In genomic region chr5:80985600-80986228, GRCh38 we compare ENCODE assay signal across 1 cellular context.
TF ChIP-seq lines count a peak whose summit lies in the region.

No MANE protein-coding gene starts in this region.

TF ChIP-seq in H1, 55 proteins besides CTCF, POLR2A, EP300 and RAD21 (continued from another document):
- TF ChIP-seq NANOG (IDR thresholded peaks at IDR 0.05; ENCODE audit: insufficient read depth, low read depth, low read length, poor library complexity, severe bottlenecking) (no peak), SP1 (IDR thresholded peaks at IDR 0.05; ENCODE audit: low read depth, low read length) (no peak), GABPA (IDR thresholded peaks at IDR 0.05; ENCODE audit: borderline replicate concordance, insufficient read depth, low read length) (no peak), ASH2L (IDR thresholded peaks at IDR 0.05; ENCODE audit: low read length) (no peak), RBBP5 (IDR thresholded peaks at IDR 0.05; ENCODE audit: borderline replicate concordance, low read depth, low read length) (no peak), ZNF274 (IDR thresholded peaks at IDR 0.05; ENCODE audit: borderline replicate concordance, extremely low read depth, low read length) (no peak), SUZ12 (IDR thresholded peaks at IDR 0.05; ENCODE audit: low read length) (no peak), JUND (IDR thresholded peaks at IDR 0.05; ENCODE audit: low read length) (no peak), CTBP2 (IDR thresholded peaks at IDR 0.05; ENCODE audit: borderline replicate concordance, insufficient read depth, insufficient read length, low read length) (no peak), BRCA1 (IDR thresholded peaks at IDR 0.05; ENCODE audit: low read depth, low read length) (no peak), TAF7 (optimal IDR thresholded peaks at IDR 0.05; ENCODE audit: borderline replicate concordance, low read depth, low read length) (no peak), BCL11A (IDR thresholded peaks at IDR 0.05; ENCODE audit: low read depth in 2 of 2, low read length in 2 of 2) (no peak), RFX5 (IDR thresholded peaks at IDR 0.05; ENCODE audit: borderline replicate concordance, low read depth, low read length) (no peak), CREB1 (IDR thresholded peaks at IDR 0.05) (no peak), SP4 (IDR thresholded peaks at IDR 0.05; ENCODE audit: low read length) (no peak), E2F6 (IDR thresholded peaks at IDR 0.05) (no peak), CBX5 (IDR thresholded peaks at IDR 0.05; ENCODE audit: low read depth, low read length) (no peak), SIX5 (IDR thresholded peaks at IDR 0.05; ENCODE audit: low read depth, low read length) (no peak)
